In the genomic region with DNA sequence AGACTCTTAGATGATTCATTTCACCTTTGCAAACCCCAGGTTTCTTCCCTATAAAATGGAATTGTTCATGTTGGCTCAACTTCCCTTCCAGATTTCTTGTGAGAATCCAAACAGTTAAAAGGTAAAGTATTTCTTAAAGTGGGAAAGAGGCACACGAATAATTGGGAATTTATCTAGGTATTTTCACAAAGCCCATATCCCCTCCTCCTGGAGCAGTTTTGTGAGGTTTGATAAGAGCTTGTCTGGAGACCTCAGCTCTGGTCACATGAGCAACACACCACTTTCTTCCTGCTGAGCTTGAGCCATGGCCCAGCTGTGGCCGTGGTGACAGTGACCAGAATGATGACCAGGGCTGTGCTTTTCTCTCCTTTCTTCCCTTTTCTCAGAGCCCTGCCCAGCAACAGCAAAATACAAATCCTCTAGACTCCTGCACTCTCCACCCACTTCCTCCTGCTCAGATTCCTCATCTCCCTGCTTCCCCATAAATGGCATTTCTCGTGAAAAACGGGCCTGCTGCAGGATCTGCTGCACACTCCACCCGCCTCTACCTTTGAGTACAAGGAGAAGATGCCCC, we compare ENCODE assay signal across 1 cellular context.
TF ChIP-seq lines count a peak whose summit lies in the region.

No MANE protein-coding gene starts in this region.

TF ChIP-seq in H1, 55 proteins besides CTCF, POLR2A, EP300 and RAD21 (continued from another document):
- TF ChIP-seq TAF7 (optimal IDR thresholded peaks at IDR 0.05; ENCODE audit: borderline replicate concordance, low read depth, low read length), result no peak
- no peak for TF ChIP-seq SP4 (IDR thresholded peaks at IDR 0.05; ENCODE audit: low read length)
- TF ChIP-seq TAF1 (IDR thresholded peaks at IDR 0.05; ENCODE audit: low read depth, low read length), result no peak
- no peak for TF ChIP-seq KDM1A (IDR thresholded peaks at IDR 0.05; ENCODE audit: borderline replicate concordance, low read length)
- no peak for TF ChIP-seq YY1 (IDR thresholded peaks at IDR 0.05; ENCODE audit: low read depth, low read length)
- no peak for TF ChIP-seq GABPA (IDR thresholded peaks at IDR 0.05; ENCODE audit: borderline replicate concordance, insufficient read depth, low read length)
